In the genomic region with DNA sequence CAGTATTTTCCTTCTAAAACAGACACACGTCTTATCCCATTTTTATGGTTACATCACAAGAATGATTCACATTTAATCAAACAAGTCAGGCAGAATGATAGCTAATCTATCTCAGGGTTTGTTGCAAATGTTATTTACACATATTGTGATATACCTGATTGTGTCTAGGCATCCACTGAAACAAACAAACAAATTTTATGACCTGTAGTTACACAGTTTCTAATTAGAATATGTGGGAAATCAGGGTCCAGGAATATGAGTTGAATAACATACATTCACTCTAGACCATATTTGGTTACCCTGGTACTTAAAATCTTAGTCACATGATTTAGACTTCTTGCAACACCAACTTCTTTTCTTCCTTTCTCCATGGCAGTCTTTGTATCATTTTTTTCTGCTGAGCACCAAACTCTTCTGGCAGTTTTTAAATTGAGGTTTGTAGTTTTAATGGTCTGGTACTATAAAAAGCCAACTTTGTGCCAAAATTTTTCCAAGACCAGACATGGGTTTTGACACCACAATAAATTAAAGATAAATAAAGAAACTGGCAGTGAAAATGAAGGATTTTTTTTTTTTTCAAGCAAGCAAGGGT, we compare ENCODE assay signal across 21 cellular contexts.
A peak's percentile ranks its signal among the peaks of the same experiment; 100 is the strongest.
DNase-seq lines count a peak whose midpoint lies in the region; ATAC-seq, FAIRE-seq and TF ChIP-seq lines count a peak whose summit lies in the region.
"Had no signal": no experiment of that assay in that cellular context is flagged by ENCODE, and none has a peak within 500 bp of the region (broad histone marks: within the 10 kb centered on the region; RNA-seq: fewer than 3 reads in every experiment).

No MANE protein-coding gene starts in this region.

- intact Hi-C loops in HepG2 (cut with micrococcal nuclease; ENCODE audit: unreplicated experiment): no loop called here

- peaks cover 88% of the 10 kb centered on the region for H3K79me2 ChIP-seq in HepG2 (ENCODE audit: insufficient read depth, low read length)

- H3K27me3 ChIP-seq in HepG2 (ENCODE audit: control insufficient read depth in 1 of 2, insufficient read depth in 2 of 2, low read length in 2 of 2): no peaks in the 10 kb centered on the region
- H3K27me3 ChIP-seq: right lobe of liver had no signal

- no peak overlapping the region for H3K9ac ChIP-seq in HepG2 (ENCODE audit: insufficient read depth, low read depth, low read length)

- ATAC-seq in HepG2: no peak
- no peak for ATAC-seq in activated CD8-positive, alpha-beta T cell treated with anti-CD3 and anti-CD28 coated beads, Interleukin-2, amount 10 ng/mL, durations not matched to agents 7 days and 5 days

- H3K4me1 ChIP-seq in HepG2 (ENCODE audit: insufficient read depth, low read length): peaks cover 25% of the 10 kb centered on the region

- TF ChIP-seq CTCF in HepG2 (CRISPR knock-in tag; IDR thresholded peaks at IDR 0.05) (no peak), foreskin fibroblast (IDR thresholded peaks at IDR 0.05; ENCODE audit: low read depth, low read length) (no peak)

- H3K4me3 Mint-ChIP-seq in activated CD8-positive, alpha-beta T cell treated with anti-CD3 and anti-CD28 coated beads, Interleukin-2, amount 10 ng/mL, durations not matched to agents 7 days and 5 days: no peak overlapping the region
- H3K4me3 Mint-ChIP-seq: activated naive CD4-positive, alpha-beta T cell treated with anti-CD3 and anti-CD28 coated beads, Interleukin-2, amount 50 U/mL, for 24 hours; CD8-positive, alpha-beta memory T cell; dendritic cell treated with granulocyte-macrophage colony-stimulating factor and Interleukin-4, amounts not matched to agents 40 ng/mL and 50 ng/mL, for 4 days; HFFc6 had no signal

- H3K27me3 Mint-ChIP-seq in activated CD8-positive, alpha-beta T cell treated with anti-CD3 and anti-CD28 coated beads, Interleukin-2, amount 10 ng/mL, durations not matched to agents 7 days and 5 days (ENCODE audit: low read depth): no peaks in the 10 kb centered on the region
- H3K27me3 Mint-ChIP-seq: activated naive CD4-positive, alpha-beta T cell treated with anti-CD3 and anti-CD28 coated beads, Interleukin-2, amount 50 U/mL, for 24 hours; CD8-positive, alpha-beta memory T cell; dendritic cell treated with granulocyte-macrophage colony-stimulating factor and Interleukin-4, amounts not matched to agents 40 ng/mL and 50 ng/mL, for 4 days had no signal

- no peak overlapping the region for H3K27ac Mint-ChIP-seq in activated CD8-positive, alpha-beta T cell treated with anti-CD3 and anti-CD28 coated beads, Interleukin-2, amount 10 ng/mL, durations not matched to agents 7 days and 5 days
- H3K27ac Mint-ChIP-seq: activated naive CD4-positive, alpha-beta T cell treated with anti-CD3 and anti-CD28 coated beads, Interleukin-2, amount 50 U/mL, for 24 hours; CD8-positive, alpha-beta memory T cell; dendritic cell treated with granulocyte-macrophage colony-stimulating factor and Interleukin-4, amounts not matched to agents 40 ng/mL and 50 ng/mL, for 4 days; HFFc6 had no signal

- H3K4me2 ChIP-seq in HepG2 (ENCODE audit: low read depth, low read length): no peak overlapping the region

- no peak for TF ChIP-seq POLR2A in HepG2 (IDR thresholded peaks at IDR 0.05; ENCODE audit: insufficient read depth in 1 of 2, low read depth in 2 of 2, low read length in 2 of 2)

- DNase-seq in EH (ENCODE audit: low read depth) (peak; percentile 42), caudate nucleus (lab: John Stamatoyannopoulos, UW) (no peak), HepG2 (ENCODE audit: low spot score) (no peak), foreskin fibroblast (no peak), NCI-H187 (lab: John Stamatoyannopoulos, UW) (no peak), COR-L47 (lab: John Stamatoyannopoulos, UW) (no peak)
- DNase-seq in activated CD8-positive, alpha-beta T cell treated with anti-CD3 and anti-CD28 coated beads, Interleukin-2, amount 10 ng/mL, durations not matched to agents 7 days and 5 days: no peak
- DNase-seq: activated CD4-positive, CD25-positive, alpha-beta regulatory T cell; CD8-positive, alpha-beta memory T cell; DND-41; HFFc6; NCI-H2081; NCI-H446 treated with DMSO at 0.1 percent for 48 hours; occipital lobe; right lobe of liver; stimulated activated naive CD4-positive, alpha-beta T cell; T-helper 9 cell had no signal

- no peak for TF ChIP-seq RAD21 in HepG2 (CRISPR knock-in tag; IDR thresholded peaks at IDR 0.05)

- WGBS in HepG2 (ENCODE audit: low lambda C conversion rate): 96% methylated on average over 1 of the region's 1 CpG

- H3K4me1 Mint-ChIP-seq in activated CD8-positive, alpha-beta T cell treated with anti-CD3 and anti-CD28 coated beads, Interleukin-2, amount 10 ng/mL, durations not matched to agents 7 days and 5 days (ENCODE audit: low read depth): no peaks in the 10 kb centered on the region
- H3K4me1 Mint-ChIP-seq: activated naive CD4-positive, alpha-beta T cell treated with anti-CD3 and anti-CD28 coated beads, Interleukin-2, amount 50 U/mL, for 24 hours; CD8-positive, alpha-beta memory T cell had no signal

- in situ Hi-C loops in HepG2 (cut with HindIII; ENCODE audit: extremely low pct_ligation_motif_present, low pct_unique_long_range_greater_than_20kb): no loop called here

- CTCF ChIA-PET in HepG2 (lab: Yijun Ruan, JAX; ENCODE audit: low intra/inter-chr PET ratio, low total read pairs): no interaction called here
- CTCF ChIA-PET in activated CD8-positive, alpha-beta T cell treated with anti-CD3 and anti-CD28 coated beads, Interleukin-2, amount 10 ng/mL, durations not matched to agents 7 days and 5 days (lab: Charles Lee): no interaction called here

- POLR2A ChIA-PET in HepG2 (lab: Yijun Ruan, JAX): no interaction called here
- POLR2A ChIA-PET in activated CD8-positive, alpha-beta T cell treated with anti-CD3 and anti-CD28 coated beads, Interleukin-2, amount 10 ng/mL, durations not matched to agents 7 days and 5 days (lab: Charles Lee): no interaction called here

- H3K27ac ChIP-seq in caudate nucleus (ENCODE audit: low read depth, low read length) (peak overlapping the region; percentile 77), HepG2 (ENCODE audit: extremely low read length, insufficient read depth, low read length) (no peak overlapping the region), temporal lobe (ENCODE audit: low read depth, low read length) (peak overlapping the region; percentile 64)
- H3K27ac ChIP-seq: right lobe of liver had no signal

- no peaks in the 10 kb centered on the region for H3K36me3 Mint-ChIP-seq in activated CD8-positive, alpha-beta T cell treated with anti-CD3 and anti-CD28 coated beads, Interleukin-2, amount 10 ng/mL, durations not matched to agents 7 days and 5 days (ENCODE audit: low read depth)
- H3K36me3 Mint-ChIP-seq: CD8-positive, alpha-beta memory T cell had no signal

- TF ChIP-seq EP300 in HepG2 (IDR thresholded peaks at IDR 0.05; ENCODE audit: low read depth in 2 of 2, low read length in 2 of 2): no peak
- TF ChIP-seq EP300 in HepG2 (CRISPR knock-in tag; IDR thresholded peaks at IDR 0.05; ENCODE audit: borderline replicate concordance): no peak

- H3K9me3 Mint-ChIP-seq in activated CD8-positive, alpha-beta T cell treated with anti-CD3 and anti-CD28 coated beads, Interleukin-2, amount 10 ng/mL, durations not matched to agents 7 days and 5 days (ENCODE audit: insufficient read depth): no peaks in the 10 kb centered on the region
- H3K9me3 Mint-ChIP-seq: activated naive CD4-positive, alpha-beta T cell treated with anti-CD3 and anti-CD28 coated beads, Interleukin-2, amount 50 U/mL, for 24 hours; CD8-positive, alpha-beta memory T cell; dendritic cell treated with granulocyte-macrophage colony-stimulating factor and Interleukin-4, amounts not matched to agents 40 ng/mL and 50 ng/mL, for 4 days; HFFc6 had no signal

- no peaks in the 10 kb centered on the region for H4K20me1 ChIP-seq in HepG2 (ENCODE audit: insufficient read depth, low read length)

- H2AFZ ChIP-seq in HepG2 (ENCODE audit: low read length): no peak overlapping the region

- H3K4me3 ChIP-seq in HepG2 (replicated peaks in 1 of 3; ENCODE audit: insufficient read depth in 1 of 3, low read depth in 2 of 3, low read length in 3 of 3): no peak overlapping the region
- no peak overlapping the region for H3K4me3 ChIP-seq in foreskin fibroblast (ENCODE audit: low read depth in 1 of 2, low read length in 2 of 2)
- H3K4me3 ChIP-seq: right lobe of liver had no signal

- H3K9me3 ChIP-seq in HepG2 (ENCODE audit: low read length): no peaks in the 10 kb centered on the region
- H3K9me3 ChIP-seq: right lobe of liver had no signal

- no peaks in the 10 kb centered on the region; a peak in 1 of 5 replicates for H3K36me3 ChIP-seq in HepG2 (replicated peaks in 1 of 2; ENCODE audit: control insufficient read depth in 1 of 2, insufficient read depth in 2 of 2, low read length in 2 of 2)
- H3K36me3 ChIP-seq: right lobe of liver had no signal

- BruUV-seq in HepG2 (replicated peaks; lab: Mats Ljungman, UMichigan): TSS peak; percentile 7

- FAIRE-seq in HepG2 (lab: Jason Lieb, UNC): no peak
- FAIRE-seq: urothelium cell line had no signal

TF ChIP-seq in HepG2, 621 proteins besides CTCF, POLR2A, EP300 and RAD21:
- TF ChIP-seq HNRNPH1 (optimal IDR thresholded peaks at IDR 0.05; ENCODE audit: low read depth, low read length) (no peak), ZNF83 (CRISPR knock-in tag; IDR thresholded peaks at IDR 0.05; ENCODE audit: borderline replicate concordance) (no peak), ZNF205 (CRISPR knock-in tag; IDR thresholded peaks at IDR 0.05) (no peak), TMF1 (CRISPR knock-in tag; IDR thresholded peaks at IDR 0.05; ENCODE audit: low read depth) (no peak)
- TF ChIP-seq, protein P1, sequence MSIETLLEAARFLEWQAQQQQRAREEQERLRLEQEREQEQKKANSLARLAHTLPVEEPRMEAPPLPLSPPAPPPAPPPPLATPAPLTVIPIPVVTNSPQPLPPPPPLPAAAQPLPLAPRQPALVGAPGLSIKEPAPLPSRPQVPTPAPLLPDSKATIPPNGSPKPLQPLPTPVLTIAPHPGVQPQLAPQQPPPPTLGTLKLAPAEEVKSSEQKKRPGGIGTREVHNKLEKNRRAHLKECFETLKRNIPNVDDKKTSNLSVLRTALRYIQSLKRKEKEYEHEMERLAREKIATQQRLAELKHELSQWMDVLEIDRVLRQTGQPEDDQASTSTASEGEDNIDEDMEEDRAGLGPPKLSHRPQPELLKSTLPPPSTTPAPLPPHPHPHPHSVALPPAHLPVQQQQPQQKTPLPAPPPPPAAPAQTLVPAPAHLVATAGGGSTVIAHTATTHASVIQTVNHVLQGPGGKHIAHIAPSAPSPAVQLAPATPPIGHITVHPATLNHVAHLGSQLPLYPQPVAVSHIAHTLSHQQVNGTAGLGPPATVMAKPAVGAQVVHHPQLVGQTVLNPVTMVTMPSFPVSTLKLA (IDR thresholded peaks at IDR 0.05): no peak
